18 cellular contexts compared by ENCODE assay signal in the genomic region with DNA sequence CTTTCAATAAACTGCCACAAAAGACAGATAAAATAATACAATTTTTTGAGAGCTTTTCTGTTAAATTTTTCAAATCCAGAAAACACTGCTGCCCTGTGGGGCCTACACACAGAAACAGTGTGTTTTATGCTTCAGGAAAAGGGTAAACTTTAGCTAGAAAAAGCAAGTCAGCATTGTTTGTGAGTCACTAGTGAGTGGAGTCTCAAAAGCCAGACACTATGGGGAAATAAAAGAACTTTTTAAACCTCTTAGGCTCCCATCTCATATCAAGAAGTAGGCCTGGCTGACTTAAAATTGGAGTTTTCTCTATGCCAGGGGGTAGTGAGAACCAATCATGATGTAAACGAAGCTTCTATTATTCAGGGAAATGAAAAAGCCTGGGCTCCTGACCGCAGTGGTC. TPM values are rescaled to one million over a fixed set of nuclear protein-coding genes. Genes with fewer than 3 reads are reported as not detected.
DNase-seq lines count a peak whose midpoint lies in the region; ATAC-seq and TF ChIP-seq lines count a peak whose summit lies in the region.
"Had no signal": no experiment of that assay in that cellular context is flagged by ENCODE, and none has a peak within 500 bp of the region (broad histone marks: within the 10 kb centered on the region; RNA-seq: fewer than 3 reads in every experiment).

No MANE protein-coding gene starts in this region.

- intact Hi-C loops in activated naive CD4-positive, alpha-beta T cell treated with anti-CD3 and anti-CD28 coated beads for 36 hours (cut with micrococcal nuclease): no loop called here
- intact Hi-C loops in naive thymus-derived CD4-positive, alpha-beta T cell (cut with micrococcal nuclease): no loop called here

- TF ChIP-seq CTCF in hepatocyte (IDR thresholded peaks at IDR 0.05; ENCODE audit: poor library complexity): no peak
- TF ChIP-seq CTCF in chondrocyte (IDR thresholded peaks at IDR 0.05): no peak

- peak overlapping the region; percentile 21 for H3K27ac ChIP-seq in hepatocyte
- no peak overlapping the region for H3K27ac ChIP-seq in naive thymus-derived CD4-positive, alpha-beta T cell (ENCODE audit: low read depth, low read length)

- DNase-seq in activated naive CD4-positive, alpha-beta T cell treated with anti-CD3 and anti-CD28 coated beads for 36 hours: no peak
- DNase-seq in MV-4-11 (lab: John Stamatoyannopoulos, UW) (peak; percentile 30), hepatocyte (ENCODE audit: low spot score) (no peak), chondrocyte (ENCODE audit: low spot score) (no peak), DMS153 (lab: John Stamatoyannopoulos, UW) (no peak)
- DNase-seq in stimulated activated effector memory CD8-positive, alpha-beta T cell treated with anti-CD3 and anti-CD28 coated beads, Interleukin-12 subunit alpha, Interleukin-12 subunit beta, amount 100 ng/mL, for 72 hours (ENCODE audit: low spot score in 2 of 2): no peak
- no peak for DNase-seq in naive thymus-derived CD4-positive, alpha-beta T cell
- DNase-seq: DMS53, HFFc6, NCI-H1436, NCI-H2081 treated with DMSO at 0.1 percent for 48 hours, NCI-H510A treated with DMSO at 0.1 percent for 48 hours had no signal

- no peaks in the 10 kb centered on the region for H3K79me2 ChIP-seq in hepatocyte

- POLR2A ChIA-PET in naive thymus-derived CD4-positive, alpha-beta T cell (lab: Charles Lee): interaction anchor here (0.6 to 4.4 kb wide), 4 partner anchors 12 to 280 kb away, joined by 3 to 19 read pairs (median 6); a partner anchor contains a TSS

- peak; percentile 72 for ATAC-seq in stimulated activated effector memory CD8-positive, alpha-beta T cell treated with anti-CD3 and anti-CD28 coated beads, Interleukin-12 subunit alpha, Interleukin-12 subunit beta, amount 100 ng/mL, for 72 hours
- ATAC-seq in naive thymus-derived CD4-positive, alpha-beta T cell: no peak
- ATAC-seq: Panc1 had no signal

- no peak overlapping the region for H3K4me3 Mint-ChIP-seq in activated naive CD4-positive, alpha-beta T cell treated with anti-CD3 and anti-CD28 coated beads, Interleukin-2, amount 50 U/mL, for 24 hours
- H3K4me3 Mint-ChIP-seq in activated naive CD4-positive, alpha-beta T cell treated with anti-CD3 and anti-CD28 coated beads for 36 hours: no peak overlapping the region
- peak overlapping the region; percentile 35 for H3K4me3 Mint-ChIP-seq in stimulated activated effector memory CD8-positive, alpha-beta T cell treated with anti-CD3 and anti-CD28 coated beads, Interleukin-12 subunit alpha, Interleukin-12 subunit beta, amount 100 ng/mL, for 72 hours
- H3K4me3 Mint-ChIP-seq in chondrocyte (ENCODE audit: unreplicated experiment): no peak overlapping the region
- H3K4me3 Mint-ChIP-seq in naive thymus-derived CD4-positive, alpha-beta T cell: no peak overlapping the region
- H3K4me3 Mint-ChIP-seq: HFFc6, IgD-negative memory B cell had no signal

- WGBS in hepatocyte (ENCODE audit: low lambda C conversion rate, missing lambda C conversion rate): 96% methylated on average over 2 of the region's 2 CpGs

- H3K9me3 Mint-ChIP-seq in activated naive CD4-positive, alpha-beta T cell treated with anti-CD3 and anti-CD28 coated beads, Interleukin-2, amount 50 U/mL, for 24 hours: peaks cover 5% of the 10 kb centered on the region
- peaks cover 3% of the 10 kb centered on the region for H3K9me3 Mint-ChIP-seq in activated naive CD4-positive, alpha-beta T cell treated with anti-CD3 and anti-CD28 coated beads for 36 hours
- H3K9me3 Mint-ChIP-seq in stimulated activated effector memory CD8-positive, alpha-beta T cell treated with anti-CD3 and anti-CD28 coated beads, Interleukin-12 subunit alpha, Interleukin-12 subunit beta, amount 100 ng/mL, for 72 hours: peaks cover 4% of the 10 kb centered on the region
- H3K9me3 Mint-ChIP-seq in chondrocyte (ENCODE audit: low read depth): no peaks in the 10 kb centered on the region
- H3K9me3 Mint-ChIP-seq in naive thymus-derived CD4-positive, alpha-beta T cell: peaks cover 0 to 7% (median 0%) of the 10 kb centered on the region in 11 donors
- H3K9me3 Mint-ChIP-seq: HFFc6, IgD-negative memory B cell had no signal

- H3K9me3 ChIP-seq in hepatocyte (ENCODE audit: low read depth): no peaks in the 10 kb centered on the region
- no peaks in the 10 kb centered on the region for H3K9me3 ChIP-seq in naive thymus-derived CD4-positive, alpha-beta T cell (ENCODE audit: control insufficient read depth in 2 of 3, low read length in 3 of 3)

- peak overlapping the region; percentile 70 for H3K27ac Mint-ChIP-seq in activated naive CD4-positive, alpha-beta T cell treated with anti-CD3 and anti-CD28 coated beads, Interleukin-2, amount 50 U/mL, for 24 hours
- H3K27ac Mint-ChIP-seq in activated naive CD4-positive, alpha-beta T cell treated with anti-CD3 and anti-CD28 coated beads for 36 hours: no peak overlapping the region
- peak overlapping the region; percentile 81 for H3K27ac Mint-ChIP-seq in stimulated activated effector memory CD8-positive, alpha-beta T cell treated with anti-CD3 and anti-CD28 coated beads, Interleukin-12 subunit alpha, Interleukin-12 subunit beta, amount 100 ng/mL, for 72 hours
- no peak overlapping the region for H3K27ac Mint-ChIP-seq in chondrocyte (ENCODE audit: unreplicated experiment)
- H3K27ac Mint-ChIP-seq in naive thymus-derived CD4-positive, alpha-beta T cell: peak overlapping the region in 3 of 9 donors; percentile 12 to 71 (median 19)
- H3K27ac Mint-ChIP-seq: HFFc6, IgD-negative memory B cell had no signal

- H3K36me3 ChIP-seq in hepatocyte (replicated peaks; ENCODE audit: insufficient read depth, low read depth): no peaks in the 10 kb centered on the region
- H3K36me3 ChIP-seq in naive thymus-derived CD4-positive, alpha-beta T cell (ENCODE audit: control insufficient read depth in 2 of 3, insufficient read depth in 3 of 3, low read length in 3 of 3): no peaks in the 10 kb centered on the region

- peaks cover 8% of the 10 kb centered on the region for H3K36me3 Mint-ChIP-seq in activated naive CD4-positive, alpha-beta T cell treated with anti-CD3 and anti-CD28 coated beads, Interleukin-2, amount 50 U/mL, for 24 hours
- H3K36me3 Mint-ChIP-seq in activated naive CD4-positive, alpha-beta T cell treated with anti-CD3 and anti-CD28 coated beads for 36 hours (ENCODE audit: low read depth): peaks cover 18% of the 10 kb centered on the region
- H3K36me3 Mint-ChIP-seq in stimulated activated effector memory CD8-positive, alpha-beta T cell treated with anti-CD3 and anti-CD28 coated beads, Interleukin-12 subunit alpha, Interleukin-12 subunit beta, amount 100 ng/mL, for 72 hours: peaks cover 57% of the 10 kb centered on the region
- no peaks in the 10 kb centered on the region for H3K36me3 Mint-ChIP-seq in chondrocyte (ENCODE audit: low read depth)
- peaks cover 6 to 55% (median 28%) of the 10 kb centered on the region in 5 donors for H3K36me3 Mint-ChIP-seq in naive thymus-derived CD4-positive, alpha-beta T cell

- CTCF ChIA-PET in activated naive CD4-positive, alpha-beta T cell treated with anti-CD3 and anti-CD28 coated beads for 36 hours (lab: Charles Lee): interaction anchor here (0.5 to 1.1 kb wide), 6 partner anchors 10 to 153 kb away, joined by 3 to 4 read pairs (median 3); no protein-coding TSS in a partner anchor
- CTCF ChIA-PET in naive thymus-derived CD4-positive, alpha-beta T cell (lab: Charles Lee): interaction anchor here (1.5 to 1.9 kb wide), 2 partner anchors 11 to 71 kb away, joined by 3 to 4 read pairs; no protein-coding TSS in a partner anchor

- no peaks in the 10 kb centered on the region for H4K20me1 ChIP-seq in hepatocyte (ENCODE audit: insufficient read depth, poor library complexity, severe bottlenecking)

- no peaks in the 10 kb centered on the region for H3K27me3 Mint-ChIP-seq in activated naive CD4-positive, alpha-beta T cell treated with anti-CD3 and anti-CD28 coated beads, Interleukin-2, amount 50 U/mL, for 24 hours
- no peaks in the 10 kb centered on the region for H3K27me3 Mint-ChIP-seq in activated naive CD4-positive, alpha-beta T cell treated with anti-CD3 and anti-CD28 coated beads for 36 hours (ENCODE audit: low read depth)
- H3K27me3 Mint-ChIP-seq in chondrocyte (ENCODE audit: low read depth): peaks cover 13% of the 10 kb centered on the region
- no peaks in the 10 kb centered on the region for H3K27me3 Mint-ChIP-seq in naive thymus-derived CD4-positive, alpha-beta T cell
- H3K27me3 Mint-ChIP-seq: IgD-negative memory B cell had no signal

- H3K4me2 ChIP-seq in hepatocyte: no peak overlapping the region

- H3K9me2 ChIP-seq in hepatocyte (replicated peaks; ENCODE audit: insufficient read depth): no peaks in the 10 kb centered on the region

- H2AFZ ChIP-seq in hepatocyte: no peak overlapping the region

- H3K4me1 Mint-ChIP-seq in activated naive CD4-positive, alpha-beta T cell treated with anti-CD3 and anti-CD28 coated beads, Interleukin-2, amount 50 U/mL, for 24 hours: peaks cover 52% of the 10 kb centered on the region
- H3K4me1 Mint-ChIP-seq in activated naive CD4-positive, alpha-beta T cell treated with anti-CD3 and anti-CD28 coated beads for 36 hours (ENCODE audit: low read depth): peaks cover 33% of the 10 kb centered on the region
- peaks cover 65% of the 10 kb centered on the region for H3K4me1 Mint-ChIP-seq in stimulated activated effector memory CD8-positive, alpha-beta T cell treated with anti-CD3 and anti-CD28 coated beads, Interleukin-12 subunit alpha, Interleukin-12 subunit beta, amount 100 ng/mL, for 72 hours
- H3K4me1 Mint-ChIP-seq in chondrocyte (ENCODE audit: low read depth): no peaks in the 10 kb centered on the region
- H3K4me1 Mint-ChIP-seq in naive thymus-derived CD4-positive, alpha-beta T cell: peaks cover 38 to 60% (median 57%) of the 10 kb centered on the region in 7 donors

- H3K4me1 ChIP-seq in hepatocyte (ENCODE audit: insufficient read depth): no peaks in the 10 kb centered on the region
- H3K4me1 ChIP-seq in naive thymus-derived CD4-positive, alpha-beta T cell (ENCODE audit: control insufficient read depth in 2 of 2, insufficient read depth in 2 of 2, low read length in 2 of 2): peaks cover 3 to 6% of the 10 kb centered on the region in 2 donors

- no peaks in the 10 kb centered on the region for H3K27me3 ChIP-seq in hepatocyte
- no peaks in the 10 kb centered on the region for H3K27me3 ChIP-seq in naive thymus-derived CD4-positive, alpha-beta T cell (ENCODE audit: control insufficient read depth in 2 of 2, insufficient read depth in 2 of 2, low read length in 2 of 2)
- H3K27me3 ChIP-seq: BLaER1 treated with 17β-estradiol and CSF1 and Interleukin-3, amounts not matched to agents 10 nM and 100 nM had no signal

- no peak overlapping the region for H3K4me3 ChIP-seq in hepatocyte
- no peak overlapping the region for H3K4me3 ChIP-seq in naive thymus-derived CD4-positive, alpha-beta T cell (ENCODE audit: low read length)
- H3K4me3 ChIP-seq: BLaER1 treated with 17β-estradiol and CSF1 and Interleukin-3, amounts not matched to agents 10 nM and 100 nM had no signal

RNA-seq across cellular contexts. Expression of a gene that starts 12.6 kb away (rescaled TPM):
- total RNA-seq in activated naive CD4-positive, alpha-beta T cell treated with anti-CD3 and anti-CD28 coated beads for 36 hours: 10 to 100 TPM; 10.4 to 11.1 TPM
- total RNA-seq in hepatocyte (0.04 and 0.10 TPM in 2 replicates), chondrocyte (not detected in 3 replicates)
- 0.13 and 0.22 TPM in 2 replicates for polyA plus RNA-seq in hepatocyte
- 10 to 100 TPM in 2 of 5 experiments, 1 to 10 TPM in 3; 9.0 to 18.6 (median 10.0) TPM for total RNA-seq in naive thymus-derived CD4-positive, alpha-beta T cell
- polyA plus RNA-seq in naive thymus-derived CD4-positive, alpha-beta T cell: 10 to 100 TPM in 1 of 2 donors, 1 to 10 TPM in 1; 7.6 to 10.9 TPM
- total RNA-seq: HT-29, LHCN-M2 had no signal

RNA-seq across cellular contexts. Expression of a gene that starts 24.5 kb away (rescaled TPM):
- total RNA-seq in activated naive CD4-positive, alpha-beta T cell treated with anti-CD3 and anti-CD28 coated beads for 36 hours: 10 to 100 TPM; 11.2 to 12.7 TPM
- total RNA-seq in hepatocyte (47.5 TPM in 2 replicates), chondrocyte (11.1 to 18.0 TPM (median 12.3 TPM) in 3 replicates)
- polyA plus RNA-seq in hepatocyte: 20.7 and 23.0 TPM in 2 replicates
- total RNA-seq in naive thymus-derived CD4-positive, alpha-beta T cell: 10 to 100 TPM; 17.8 to 26.1 (median 22.3) TPM
- 1 to 10 TPM; 7.1 to 7.8 TPM for polyA plus RNA-seq in naive thymus-derived CD4-positive, alpha-beta T cell
- total RNA-seq: HT-29 had no signal

Comparison
In these comparisons a context has a peak if more than half of its experiments do, and no peak if none do; other contexts are left out.
1. H3K27ac Mint-ChIP-seq: peak in activated naive CD4-positive, alpha-beta T cell treated with anti-CD3 and anti-CD28 coated beads, Interleukin-2, amount 50 U/mL, for 24 hours (single experiment) and stimulated activated effector memory CD8-positive, alpha-beta T cell treated with anti-CD3 and anti-CD28 coated beads, Interleukin-12 subunit alpha, Interleukin-12 subunit beta, amount 100 ng/mL, for 72 hours (single experiment); none in activated naive CD4-positive, alpha-beta T cell treated with anti-CD3 and anti-CD28 coated beads for 36 hours (single experiment) and chondrocyte (single experiment).